In the genomic region with DNA sequence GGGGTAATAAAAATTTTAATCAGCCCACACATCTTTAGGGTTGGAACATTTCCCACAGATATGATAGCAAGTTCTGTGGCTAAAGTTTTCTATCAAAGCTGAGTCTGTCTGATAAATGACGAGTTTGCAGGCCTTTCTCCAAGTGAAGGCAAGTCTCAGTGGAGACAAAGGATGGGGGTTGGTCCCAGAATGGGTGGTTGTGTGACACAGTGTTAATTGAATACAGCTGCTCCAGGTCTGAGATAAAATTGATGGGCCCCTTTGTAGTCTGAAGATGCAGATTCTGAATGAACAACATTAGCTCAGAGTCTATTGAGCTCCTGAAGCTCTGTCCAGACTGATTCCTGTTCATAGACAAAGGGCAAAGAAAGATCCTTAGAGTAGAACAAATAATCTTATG, we compare ENCODE assay signal across 1 cellular context.
TF ChIP-seq lines count a peak whose summit lies in the region.

No MANE protein-coding gene starts in this region.

TF ChIP-seq in K562, 482 proteins besides CTCF, POLR2A, EP300 and RAD21 (continued from another document):
- TF ChIP-seq ZBTB40 (IDR thresholded peaks at IDR 0.05) (no peak), ZBTB40 (CRISPR knock-in tag; IDR thresholded peaks at IDR 0.05) (no peak), JUNB (CRISPR knock-in tag; conservative IDR thresholded peaks at IDR 0.05) (no peak), GABPB1 (CRISPR knock-in tag; IDR thresholded peaks at IDR 0.05) (no peak), SRSF9 (IDR thresholded peaks at IDR 0.05; ENCODE audit: borderline replicate concordance, low read depth, low read length) (no peak)
